Comparison of ENCODE assay signal across 18 cellular contexts in genomic region chr3:175091426-175092114, GRCh38.
A peak's percentile ranks its signal among the peaks of the same experiment; 100 is the strongest.
DNase-seq lines count a peak whose midpoint lies in the region; ATAC-seq, FAIRE-seq and TF ChIP-seq lines count a peak whose summit lies in the region.
"Had no signal": no experiment of that assay in that cellular context is flagged by ENCODE, and none has a peak within 500 bp of the region (broad histone marks: within the 10 kb centered on the region; RNA-seq: fewer than 3 reads in every experiment).

No MANE protein-coding gene starts in this region.

- ATAC-seq in A549 = no peak
- ATAC-seq: CD8-positive, alpha-beta T cell had no signal

- no peaks in the 10 kb centered on the region for H3K36me3 ChIP-seq in small intestine (ENCODE audit: control insufficient read depth in 2 of 2, insufficient read depth in 2 of 2, low read length in 2 of 2)

- H3K4me1 ChIP-seq in A549 (no peaks in the 10 kb centered on the region; the same call in 2 of the 3 replicates), small intestine (ENCODE audit: control insufficient read depth in 2 of 2, insufficient read depth in 1 of 2, low read depth in 1 of 2, low read length in 1 of 2) (no peaks in the 10 kb centered on the region)

- no peaks in the 10 kb centered on the region for H3K36me3 Mint-ChIP-seq in activated T-helper 2 cell treated with anti-CD3 and anti-CD28 coated beads, Interferon-gamma antibody, Interleukin-2, Interleukin-4, amounts not matched to agents 10 μg/mL and 5 μg/mL and 100 μg/mL, durations not matched to agents 14 hours and 24 hours and 36 hours (ENCODE audit: low read depth)
- H3K36me3 Mint-ChIP-seq: CD14-positive monocyte; CD8-positive, alpha-beta T cell had no signal

- no peak overlapping the region for H3K4me3 ChIP-seq in A549
- no peak overlapping the region for H3K4me3 ChIP-seq in small intestine (ENCODE audit: low read depth in 1 of 2, low read length in 2 of 2)

- no peak for TF ChIP-seq POLR2A in A549 (IDR thresholded peaks at IDR 0.05; ENCODE audit: low read length)

- CTCF ChIA-PET in A549 (lab: Yijun Ruan, JAX) = no interaction called here

- H3K9me3 Mint-ChIP-seq in activated T-helper 2 cell treated with anti-CD3 and anti-CD28 coated beads, Interferon-gamma antibody, Interleukin-2, Interleukin-4, amounts not matched to agents 10 μg/mL and 5 μg/mL and 100 μg/mL, durations not matched to agents 14 hours and 24 hours and 36 hours = no peaks in the 10 kb centered on the region
- H3K9me3 Mint-ChIP-seq: CD8-positive, alpha-beta T cell; H9 had no signal

- H3K9me3 ChIP-seq in A549 (no peaks in the 10 kb centered on the region), small intestine (ENCODE audit: control insufficient read depth, low read depth) (no peaks in the 10 kb centered on the region)

- 25% methylated on average over 7 of the region's 7 CpGs for WGBS in A549 (ENCODE audit: missing lambda C conversion rate)
- 73 to 80% (median 75%) methylated on average over 7 of the region's 7 CpGs for WGBS in small intestine, 3 donors

- H3K27me3 Mint-ChIP-seq in activated T-helper 2 cell treated with anti-CD3 and anti-CD28 coated beads, Interferon-gamma antibody, Interleukin-2, Interleukin-4, amounts not matched to agents 10 μg/mL and 5 μg/mL and 100 μg/mL, durations not matched to agents 14 hours and 24 hours and 36 hours (ENCODE audit: low read depth) = no peaks in the 10 kb centered on the region

- no peak overlapping the region for H3K27ac Mint-ChIP-seq in activated T-helper 2 cell treated with anti-CD3 and anti-CD28 coated beads, Interferon-gamma antibody, Interleukin-2, Interleukin-4, amounts not matched to agents 10 μg/mL and 5 μg/mL and 100 μg/mL, durations not matched to agents 14 hours and 24 hours and 36 hours
- H3K27ac Mint-ChIP-seq: CD14-positive monocyte; CD8-positive, alpha-beta T cell; H9 had no signal

- intact Hi-C loops in activated T-helper 2 cell treated with anti-CD3 and anti-CD28 coated beads, Interferon-gamma antibody, Interleukin-2, Interleukin-4, amounts not matched to agents 10 μg/mL and 5 μg/mL and 100 μg/mL, durations not matched to agents 14 hours and 24 hours and 36 hours (cut with micrococcal nuclease) = no loop called here

- no peaks in the 10 kb centered on the region for H3K27me3 ChIP-seq in small intestine (ENCODE audit: control insufficient read depth in 2 of 2, insufficient read depth in 2 of 2, low read length in 2 of 2)

- H3K4me3 Mint-ChIP-seq in activated T-helper 2 cell treated with anti-CD3 and anti-CD28 coated beads, Interferon-gamma antibody, Interleukin-2, Interleukin-4, amounts not matched to agents 10 μg/mL and 5 μg/mL and 100 μg/mL, durations not matched to agents 14 hours and 24 hours and 36 hours (ENCODE audit: low read depth) = no peak overlapping the region
- H3K4me3 Mint-ChIP-seq: CD14-positive monocyte; CD8-positive, alpha-beta T cell; H9 had no signal

- H3K4me2 ChIP-seq in A549 = peak overlapping the region; percentile 9; the same call in 1 of the 3 replicates

- no peak for TF ChIP-seq RAD21 in A549 (conservative IDR thresholded peaks at IDR 0.05 in 1 of 2, IDR thresholded peaks at IDR 0.05 in 1 of 2)

- DNase-seq in A549 (ENCODE audit: low read depth in 1 of 2, low spot score in 1 of 2) = no peak
- DNase-seq in HuH-7 (ENCODE audit: low spot score) = peak; percentile 8
- no peak for DNase-seq in small intestine
- DNase-seq in activated CD4-positive, alpha-beta T cell treated with anti-CD3 and anti-CD28 coated beads for 1 hour = no peak
- DNase-seq in activated T-helper 2 cell treated with anti-CD3 and anti-CD28 coated beads, Interferon-gamma antibody, Interleukin-2, Interleukin-4, amounts not matched to agents 10 μg/mL and 5 μg/mL and 100 μg/mL, durations not matched to agents 14 hours and 24 hours and 36 hours (ENCODE audit: low spot score) = no peak
- DNase-seq in NCI-H748 treated with DMSO at 0.1 percent for 48 hours (lab: John Stamatoyannopoulos, UW) = no peak
- DNase-seq: CD8-positive, alpha-beta T cell; COR-L47; DMS153; DMS79 treated with DMSO at 0.1 percent for 48 hours; EL; GDM1; GOT3; H9 had no signal

- no peaks in the 10 kb centered on the region for H3K4me1 Mint-ChIP-seq in activated T-helper 2 cell treated with anti-CD3 and anti-CD28 coated beads, Interferon-gamma antibody, Interleukin-2, Interleukin-4, amounts not matched to agents 10 μg/mL and 5 μg/mL and 100 μg/mL, durations not matched to agents 14 hours and 24 hours and 36 hours (ENCODE audit: low read depth)
- H3K4me1 Mint-ChIP-seq: CD14-positive monocyte, H9 had no signal

- FAIRE-seq in A549 (lab: Jason Lieb, UNC) (no peak), islet of Langerhans (lab: Jason Lieb, UNC) (peak; percentile 33), small intestine (lab: Jason Lieb, UNC) (peak; percentile 41)
- FAIRE-seq: D721Med, GM12892 had no signal

- TF ChIP-seq CTCF in A549 (IDR thresholded peaks at IDR 0.05) = no peak

- POLR2A ChIA-PET in A549 (lab: Yijun Ruan, JAX) = no interaction called here

- H3K27ac ChIP-seq in A549 = no peak overlapping the region
- no peak overlapping the region for H3K27ac ChIP-seq in small intestine (ENCODE audit: low read depth in 1 of 2, low read length in 1 of 2)

- TF ChIP-seq EP300 in A549 (IDR thresholded peaks at IDR 0.05) = no peak

TF ChIP-seq in A549, 52 proteins besides CTCF, POLR2A, EP300 and RAD21:
- no peak for TF ChIP-seq RARB (CRISPR knock-in tag; IDR thresholded peaks at IDR 0.05)
- no peak for TF ChIP-seq JUN (IDR thresholded peaks at IDR 0.05)
- TF ChIP-seq, protein P1, sequence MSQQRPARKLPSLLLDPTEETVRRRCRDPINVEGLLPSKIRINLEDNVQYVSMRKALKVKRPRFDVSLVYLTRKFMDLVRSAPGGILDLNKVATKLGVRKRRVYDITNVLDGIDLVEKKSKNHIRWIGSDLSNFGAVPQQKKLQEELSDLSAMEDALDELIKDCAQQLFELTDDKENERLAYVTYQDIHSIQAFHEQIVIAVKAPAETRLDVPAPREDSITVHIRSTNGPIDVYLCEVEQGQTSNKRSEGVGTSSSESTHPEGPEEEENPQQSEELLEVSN (IDR thresholded peaks at IDR 0.05; ENCODE audit: borderline replicate concordance, low read depth) = no peak
- no peak for TF ChIP-seq ZC3H11A (IDR thresholded peaks at IDR 0.05)
- TF ChIP-seq BHLHE40 (IDR thresholded peaks at IDR 0.05; ENCODE audit: low read depth, low read length) = no peak
TF ChIP-seq in A549: peak in this region for 0.
